16 cellular contexts compared by ENCODE assay signal in the genomic region with DNA sequence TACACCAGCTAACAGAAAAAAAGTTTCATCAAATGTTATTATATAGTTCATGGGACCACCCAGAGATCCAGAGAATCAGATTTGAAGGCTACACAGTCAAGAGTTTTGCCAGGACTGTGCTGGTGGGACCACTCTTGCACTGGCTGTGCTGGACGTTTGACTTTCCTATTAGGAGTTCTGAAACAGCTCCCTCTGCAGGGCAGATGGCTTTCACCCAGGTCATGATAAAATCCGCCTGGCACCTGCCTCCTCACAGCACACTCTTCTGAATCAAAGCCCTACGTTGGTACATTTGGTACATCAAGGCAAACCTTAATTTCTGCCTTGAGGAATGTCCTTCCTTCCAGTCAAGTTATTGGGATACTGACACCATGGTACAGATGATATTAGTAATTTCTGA.
DNase-seq lines count a peak whose midpoint lies in the region; ATAC-seq, FAIRE-seq and TF ChIP-seq lines count a peak whose summit lies in the region.
"Had no signal": no experiment of that assay in that cellular context is flagged by ENCODE, and none has a peak within 500 bp of the region (broad histone marks: within the 10 kb centered on the region; RNA-seq: fewer than 3 reads in every experiment).

No MANE protein-coding gene starts in this region.

- no peaks in the 10 kb centered on the region for H3K9me3 Mint-ChIP-seq in activated CD4-positive, alpha-beta T cell treated with anti-CD3 and anti-CD28 coated beads for 36 hours (ENCODE audit: low read depth)
- no peaks in the 10 kb centered on the region for H3K9me3 Mint-ChIP-seq in activated CD4-positive, alpha-beta T cell treated with anti-CD3 and anti-CD28 coated beads, Interleukin-2, amount 10 ng/mL, durations not matched to agents 24 days and 14 days
- peaks cover 3% of the 10 kb centered on the region for H3K9me3 Mint-ChIP-seq in progenitor cell of endocrine pancreas (ENCODE audit: low read depth)

- H3K4me1 ChIP-seq in K562 (replicated peaks in 1 of 2; ENCODE audit: control insufficient read depth in 2 of 2, insufficient read depth in 2 of 2, low read length in 2 of 2), result peaks cover 0 to 22% of the 10 kb centered on the region in 2 experiments; a peak in 2 of 5 replicates
- H3K4me1 ChIP-seq: transverse colon had no signal

- in situ Hi-C loops in K562 (cut with MboI), result no loop called here

- H3K27ac Mint-ChIP-seq in activated CD4-positive, alpha-beta T cell treated with anti-CD3 and anti-CD28 coated beads for 36 hours, result no peak overlapping the region
- no peak overlapping the region for H3K27ac Mint-ChIP-seq in activated CD4-positive, alpha-beta T cell treated with anti-CD3 and anti-CD28 coated beads, Interleukin-2, amount 10 ng/mL, durations not matched to agents 24 days and 14 days
- no peak overlapping the region for H3K27ac Mint-ChIP-seq in progenitor cell of endocrine pancreas

- peaks cover 6% of the 10 kb centered on the region for H3K27me3 Mint-ChIP-seq in activated CD4-positive, alpha-beta T cell treated with anti-CD3 and anti-CD28 coated beads for 36 hours
- H3K27me3 Mint-ChIP-seq in activated CD4-positive, alpha-beta T cell treated with anti-CD3 and anti-CD28 coated beads, Interleukin-2, amount 10 ng/mL, durations not matched to agents 24 days and 14 days, result no peaks in the 10 kb centered on the region
- H3K27me3 Mint-ChIP-seq in progenitor cell of endocrine pancreas, result no peaks in the 10 kb centered on the region

- BruUV-seq in K562 (replicated peaks; lab: Mats Ljungman, UMichigan), result no TSS peak

- TF ChIP-seq CTCF in LNCAP (IDR thresholded peaks at IDR 0.05) (peak; percentile 38; the same call in 1 of the 2 replicates), K562 (IDR thresholded peaks at IDR 0.05 in 2 of 3, conservative IDR thresholded peaks at IDR 0.05 in 1 of 3; ENCODE audit: insufficient read depth in 2 of 3, low read depth in 1 of 3, low read length in 3 of 3) (peak; percentile 63 to 70 (median 68)), progenitor cell of endocrine pancreas (IDR thresholded peaks at IDR 0.05; ENCODE audit: unreplicated experiment) (peak; percentile 40)

- H3K9me1 ChIP-seq in K562 (ENCODE audit: control insufficient read depth, insufficient read depth, low read length), result no peaks in the 10 kb centered on the region

- no peak overlapping the region for H3K4me2 ChIP-seq in K562 (ENCODE audit: insufficient read depth, low read length)

- no peak overlapping the region for H3K27ac ChIP-seq in K562 (ENCODE audit: extremely low read depth, low read depth, low read length)
- H3K27ac ChIP-seq: RWPE1, transverse colon had no signal

- POLR2A ChIA-PET in activated CD4-positive, alpha-beta T cell treated with anti-CD3 and anti-CD28 coated beads for 36 hours (lab: Charles Lee), result no interaction called here
- POLR2A ChIA-PET in K562 (lab: Yijun Ruan, JAX), result no interaction called here

- CTCF ChIA-PET in activated CD4-positive, alpha-beta T cell treated with anti-CD3 and anti-CD28 coated beads for 36 hours (lab: Charles Lee), result interaction anchor here (0.6 kb wide), 3 partner anchors 138 to 738 kb away, joined by 3 to 4 read pairs (median 3); no protein-coding TSS in a partner anchor
- CTCF ChIA-PET in K562 (lab: Yijun Ruan, JAX; ENCODE audit: low intra/inter-chr PET ratio), result no interaction called here

- H3K4me3 ChIP-seq in K562, result no peak overlapping the region
- H3K4me3 ChIP-seq: transverse colon had no signal

- no peak for FAIRE-seq in K562 (lab: Jason Lieb, UNC)
- FAIRE-seq: endothelial cell of umbilical vein had no signal

- no peak overlapping the region for H3K4me3 Mint-ChIP-seq in activated CD4-positive, alpha-beta T cell treated with anti-CD3 and anti-CD28 coated beads for 36 hours
- H3K4me3 Mint-ChIP-seq in activated CD4-positive, alpha-beta T cell treated with anti-CD3 and anti-CD28 coated beads, Interleukin-2, amount 10 ng/mL, durations not matched to agents 24 days and 14 days, result no peak overlapping the region
- no peak overlapping the region for H3K4me3 Mint-ChIP-seq in progenitor cell of endocrine pancreas (ENCODE audit: low read depth)

- no peaks in the 10 kb centered on the region for H3K4me1 Mint-ChIP-seq in activated CD4-positive, alpha-beta T cell treated with anti-CD3 and anti-CD28 coated beads for 36 hours
- no peaks in the 10 kb centered on the region for H3K4me1 Mint-ChIP-seq in activated CD4-positive, alpha-beta T cell treated with anti-CD3 and anti-CD28 coated beads, Interleukin-2, amount 10 ng/mL, durations not matched to agents 24 days and 14 days
- H3K4me1 Mint-ChIP-seq in progenitor cell of endocrine pancreas (ENCODE audit: low read depth), result peaks cover 6% of the 10 kb centered on the region

- 15% methylated on average over 3 of the region's 3 CpGs for WGBS in K562 (ENCODE audit: insufficient coverage, low coverage, missing lambda C conversion rate)

- no peak for ATAC-seq in activated CD4-positive, alpha-beta T cell treated with anti-CD3 and anti-CD28 coated beads for 36 hours
- ATAC-seq in K562 (peak; percentile 88), HG02588 (IDR thresholded peaks at IDR 0.05; ENCODE audit: unreplicated experiment) (no peak)
- ATAC-seq: left colon had no signal

- no peak overlapping the region for H2AFZ ChIP-seq in K562 (ENCODE audit: low read depth, low read length)

- H3K36me3 Mint-ChIP-seq in activated CD4-positive, alpha-beta T cell treated with anti-CD3 and anti-CD28 coated beads for 36 hours (ENCODE audit: low read depth), result peaks cover 4% of the 10 kb centered on the region
- H3K36me3 Mint-ChIP-seq in activated CD4-positive, alpha-beta T cell treated with anti-CD3 and anti-CD28 coated beads, Interleukin-2, amount 10 ng/mL, durations not matched to agents 24 days and 14 days (ENCODE audit: low read depth), result no peaks in the 10 kb centered on the region
- no peaks in the 10 kb centered on the region for H3K36me3 Mint-ChIP-seq in progenitor cell of endocrine pancreas (ENCODE audit: insufficient read depth)

- no peak for TF ChIP-seq EP300 in K562 (IDR thresholded peaks at IDR 0.05; ENCODE audit: low read length)

- TF ChIP-seq POLR2A in K562 (conservative IDR thresholded peaks at IDR 0.05), result no peak

- no peaks in the 10 kb centered on the region for H3K79me2 ChIP-seq in K562 (ENCODE audit: control insufficient read depth, insufficient read depth, low read length)

- peak; percentile 17 for DNase-seq in activated CD4-positive, alpha-beta T cell treated with anti-CD3 and anti-CD28 coated beads for 36 hours
- no peak for DNase-seq in activated CD4-positive, alpha-beta T cell treated with anti-CD3 and anti-CD28 coated beads, Interleukin-2, amount 10 ng/mL, durations not matched to agents 24 days and 14 days
- peak; percentile 29 to 64 (median 40) for DNase-seq in K562 (ENCODE audit: extremely low read depth in 1 of 4, low spot score in 3 of 4)
- no peak for DNase-seq in progenitor cell of endocrine pancreas (ENCODE audit: low spot score, unreplicated experiment)
- DNase-seq in NCI-H2029 treated with DMSO at 0.1 percent for 48 hours (lab: John Stamatoyannopoulos, UW), result no peak
- DNase-seq in T-helper 1 cell, result no peak
- DNase-seq: activated CD4-positive, alpha-beta T cell treated with anti-CD3 and anti-CD28 coated beads, Interleukin-2, amount 50 U/mL, for 1 hour; amniotic stem cell; NCI-H1105; occipital lobe; transverse colon had no signal

- intact Hi-C loops in activated CD4-positive, alpha-beta T cell treated with anti-CD3 and anti-CD28 coated beads for 36 hours (cut with DNase I, micrococcal nuclease), result no loop called here
- intact Hi-C loops in activated CD4-positive, alpha-beta T cell treated with anti-CD3 and anti-CD28 coated beads, Interleukin-2, amount 10 ng/mL, durations not matched to agents 24 days and 14 days (cut with micrococcal nuclease), result no loop called here
- intact Hi-C loops in K562 (cut with micrococcal nuclease), result no loop called here

- H3K36me3 ChIP-seq in K562 (ENCODE audit: control insufficient read depth, insufficient read depth, low read length), result no peaks in the 10 kb centered on the region
- H3K36me3 ChIP-seq: transverse colon had no signal

- no peaks in the 10 kb centered on the region for H3K9me3 ChIP-seq in K562 (replicated peaks; ENCODE audit: control insufficient read depth, insufficient read depth, low read depth, low read length)
- H3K9me3 ChIP-seq: transverse colon had no signal

- H3K27me3 ChIP-seq in K562 (ENCODE audit: control insufficient read depth in 2 of 2, insufficient read depth in 2 of 2, low read length in 2 of 2), result peaks cover 0 to 2% of the 10 kb centered on the region in 2 experiments; a peak in 1 of 5 replicates
- H3K27me3 ChIP-seq: transverse colon had no signal

- TF ChIP-seq RAD21 in K562 (CRISPR knock-in tag; conservative IDR thresholded peaks at IDR 0.05 in 1 of 2, IDR thresholded peaks at IDR 0.05 in 1 of 2), result peak in 1 of 2 experiments; percentile 41; a peak in 2 of 4 replicates

- H4K20me1 ChIP-seq in K562 (replicated peaks; ENCODE audit: control insufficient read depth, insufficient read depth, low read length), result no peaks in the 10 kb centered on the region

- no peak overlapping the region for H3K9ac ChIP-seq in K562 (ENCODE audit: insufficient read depth in 1 of 2, low read depth in 2 of 2, low read length in 2 of 2)

TF ChIP-seq in K562, 482 proteins besides CTCF, POLR2A, EP300 and RAD21:
- no peak for TF ChIP-seq EZH2 (IDR thresholded peaks at IDR 0.05; ENCODE audit: borderline replicate concordance, low read depth, low read length)
- no peak for TF ChIP-seq NFIX (CRISPR knock-in tag; IDR thresholded peaks at IDR 0.05; ENCODE audit: low read depth)
- 0 out of 2 replicates have a peak, but pooled peaks have one; percentile 43 for TF ChIP-seq SMARCA4 (IDR thresholded peaks at IDR 0.05)
- 0 out of 2 replicates have a peak, but pooled peaks have one; percentile 15 for TF ChIP-seq SMC3 (conservative IDR thresholded peaks at IDR 0.05; ENCODE audit: insufficient read depth, low read depth, low read length)

Comparison
In these comparisons a context has a peak if more than half of its experiments do, and no peak if none do; other contexts are left out.
1. DNase-seq: peak in activated CD4-positive, alpha-beta T cell treated with anti-CD3 and anti-CD28 coated beads for 36 hours (single experiment) and K562 (4 of 4); none in activated CD4-positive, alpha-beta T cell treated with anti-CD3 and anti-CD28 coated beads, Interleukin-2, amount 10 ng/mL, durations not matched to agents 24 days and 14 days (single experiment), progenitor cell of endocrine pancreas (single experiment), NCI-H2029 treated with DMSO at 0.1 percent for 48 hours (single experiment) and T-helper 1 cell (0 of 5).
2. Peak in every context shown above with its lines, with median percentiles within 50 percentile points of each other: CTCF ChIP-seq.